Comparison of ENCODE assay signal across 1 cellular context in the genomic region with DNA sequence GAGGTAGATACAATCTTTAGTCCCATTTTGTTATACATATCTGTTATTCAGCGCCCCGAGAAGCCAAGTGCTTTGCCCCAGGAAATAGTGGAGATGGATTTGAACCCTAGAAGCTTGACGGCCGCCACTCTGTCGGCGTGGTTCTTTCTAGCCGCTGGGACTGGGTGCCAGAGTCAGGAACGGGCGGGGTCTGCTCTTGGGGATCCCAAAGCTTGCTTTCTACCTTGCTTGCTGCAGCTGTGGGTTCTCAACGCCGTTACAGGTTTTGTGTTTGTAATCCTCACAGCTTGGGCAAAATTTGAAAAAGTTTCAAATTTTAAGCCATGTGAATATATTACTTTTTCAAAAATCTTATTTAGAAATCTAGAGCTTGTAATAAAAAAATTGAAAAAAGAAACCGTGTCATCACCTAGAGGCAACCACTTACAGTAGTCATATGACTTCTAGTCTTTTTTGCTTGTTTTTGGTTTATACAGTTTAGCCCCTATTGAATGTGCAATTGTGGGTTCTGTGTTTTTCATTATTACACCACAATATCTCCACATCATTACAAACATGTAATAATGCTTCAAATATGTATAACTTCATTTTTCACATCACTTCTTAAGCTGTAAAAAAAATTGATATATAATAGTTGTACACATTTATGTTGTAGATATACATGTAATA.
TF ChIP-seq lines count a peak whose summit lies in the region.

No MANE protein-coding gene starts in this region.

TF ChIP-seq in HepG2, 621 proteins besides CTCF, POLR2A, EP300 and RAD21 (continued from another document and continues in another):
- TF ChIP-seq, protein P1, sequence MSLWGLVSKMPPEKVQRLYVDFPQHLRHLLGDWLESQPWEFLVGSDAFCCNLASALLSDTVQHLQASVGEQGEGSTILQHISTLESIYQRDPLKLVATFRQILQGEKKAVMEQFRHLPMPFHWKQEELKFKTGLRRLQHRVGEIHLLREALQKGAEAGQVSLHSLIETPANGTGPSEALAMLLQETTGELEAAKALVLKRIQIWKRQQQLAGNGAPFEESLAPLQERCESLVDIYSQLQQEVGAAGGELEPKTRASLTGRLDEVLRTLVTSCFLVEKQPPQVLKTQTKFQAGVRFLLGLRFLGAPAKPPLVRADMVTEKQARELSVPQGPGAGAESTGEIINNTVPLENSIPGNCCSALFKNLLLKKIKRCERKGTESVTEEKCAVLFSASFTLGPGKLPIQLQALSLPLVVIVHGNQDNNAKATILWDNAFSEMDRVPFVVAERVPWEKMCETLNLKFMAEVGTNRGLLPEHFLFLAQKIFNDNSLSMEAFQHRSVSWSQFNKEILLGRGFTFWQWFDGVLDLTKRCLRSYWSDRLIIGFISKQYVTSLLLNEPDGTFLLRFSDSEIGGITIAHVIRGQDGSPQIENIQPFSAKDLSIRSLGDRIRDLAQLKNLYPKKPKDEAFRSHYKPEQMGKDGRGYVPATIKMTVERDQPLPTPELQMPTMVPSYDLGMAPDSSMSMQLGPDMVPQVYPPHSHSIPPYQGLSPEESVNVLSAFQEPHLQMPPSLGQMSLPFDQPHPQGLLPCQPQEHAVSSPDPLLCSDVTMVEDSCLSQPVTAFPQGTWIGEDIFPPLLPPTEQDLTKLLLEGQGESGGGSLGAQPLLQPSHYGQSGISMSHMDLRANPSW (CRISPR knock-in tag; IDR thresholded peaks at IDR 0.05; ENCODE audit: borderline replicate concordance): 0 out of 2 replicates have a peak, but pooled peaks have one; percentile 37
- TF ChIP-seq GZF1 (CRISPR knock-in tag; IDR thresholded peaks at IDR 0.05) (peak; percentile 1; the same call in 1 of the 2 replicates), ZNF468 (CRISPR knock-in tag; IDR thresholded peaks at IDR 0.05) (no peak), ETV5 (CRISPR knock-in tag; IDR thresholded peaks at IDR 0.05; ENCODE audit: borderline replicate concordance) (no peak), ZNF317 (CRISPR knock-in tag; IDR thresholded peaks at IDR 0.05) (no peak), ZNF619 (CRISPR knock-in tag; IDR thresholded peaks at IDR 0.05) (0 out of 2 replicates have a peak, but pooled peaks have one; percentile 6), ZNF780A (CRISPR knock-in tag; IDR thresholded peaks at IDR 0.05) (no peak), ZNF224 (CRISPR knock-in tag; IDR thresholded peaks at IDR 0.05) (0 out of 2 replicates have a peak, but pooled peaks have one; percentile 35), ZNF30 (CRISPR knock-in tag; IDR thresholded peaks at IDR 0.05) (no peak), DR1 (CRISPR knock-in tag; IDR thresholded peaks at IDR 0.05) (no peak), POLR2G (IDR thresholded peaks at IDR 0.05; ENCODE audit: low read depth, low read length) (no peak), MAF1 (CRISPR knock-in tag; IDR thresholded peaks at IDR 0.05; ENCODE audit: borderline replicate concordance) (no peak), ZNF343 (CRISPR knock-in tag; IDR thresholded peaks at IDR 0.05) (no peak), DNMT3B (CRISPR knock-in tag; conservative IDR thresholded peaks at IDR 0.05) (no peak), SRY (CRISPR knock-in tag; IDR thresholded peaks at IDR 0.05) (no peak), CEBPG (CRISPR knock-in tag; IDR thresholded peaks at IDR 0.05) (no peak), SMARCE1 (IDR thresholded peaks at IDR 0.05; ENCODE audit: borderline replicate concordance) (no peak), YEATS4 (CRISPR knock-in tag; IDR thresholded peaks at IDR 0.05; ENCODE audit: borderline replicate concordance) (no peak), NCOA5 (CRISPR knock-in tag; IDR thresholded peaks at IDR 0.05) (no peak), GLI4 (CRISPR knock-in tag; IDR thresholded peaks at IDR 0.05; ENCODE audit: borderline replicate concordance) (no peak), ZNF549 (CRISPR knock-in tag; IDR thresholded peaks at IDR 0.05) (no peak), SMYD3 (CRISPR knock-in tag; IDR thresholded peaks at IDR 0.05) (no peak), ZNF232 (CRISPR knock-in tag; IDR thresholded peaks at IDR 0.05; ENCODE audit: borderline replicate concordance) (0 out of 2 replicates have a peak, but pooled peaks have one; percentile 17), ZZZ3 (CRISPR knock-in tag; IDR thresholded peaks at IDR 0.05; ENCODE audit: borderline replicate concordance) (no peak), ZSCAN31 (CRISPR knock-in tag; IDR thresholded peaks at IDR 0.05; ENCODE audit: low read depth) (no peak), KDM5A (IDR thresholded peaks at IDR 0.05; ENCODE audit: borderline replicate concordance, low read length) (0 out of 2 replicates have a peak, but pooled peaks have one; percentile 48), ZNF570 (CRISPR knock-in tag; IDR thresholded peaks at IDR 0.05; ENCODE audit: borderline replicate concordance) (no peak), MIXL1 (CRISPR knock-in tag; IDR thresholded peaks at IDR 0.05) (no peak), ZNF788 (CRISPR knock-in tag; IDR thresholded peaks at IDR 0.05; ENCODE audit: borderline replicate concordance) (no peak), NFIB (CRISPR knock-in tag; IDR thresholded peaks at IDR 0.05; ENCODE audit: borderline replicate concordance) (no peak), ZNF737 (CRISPR knock-in tag; IDR thresholded peaks at IDR 0.05; ENCODE audit: borderline replicate concordance) (no peak), TRIM24 (CRISPR knock-in tag; IDR thresholded peaks at IDR 0.05) (no peak), HDAC6 (IDR thresholded peaks at IDR 0.05; ENCODE audit: low read depth, low read length) (no peak)
- TF ChIP-seq, protein P2, sequence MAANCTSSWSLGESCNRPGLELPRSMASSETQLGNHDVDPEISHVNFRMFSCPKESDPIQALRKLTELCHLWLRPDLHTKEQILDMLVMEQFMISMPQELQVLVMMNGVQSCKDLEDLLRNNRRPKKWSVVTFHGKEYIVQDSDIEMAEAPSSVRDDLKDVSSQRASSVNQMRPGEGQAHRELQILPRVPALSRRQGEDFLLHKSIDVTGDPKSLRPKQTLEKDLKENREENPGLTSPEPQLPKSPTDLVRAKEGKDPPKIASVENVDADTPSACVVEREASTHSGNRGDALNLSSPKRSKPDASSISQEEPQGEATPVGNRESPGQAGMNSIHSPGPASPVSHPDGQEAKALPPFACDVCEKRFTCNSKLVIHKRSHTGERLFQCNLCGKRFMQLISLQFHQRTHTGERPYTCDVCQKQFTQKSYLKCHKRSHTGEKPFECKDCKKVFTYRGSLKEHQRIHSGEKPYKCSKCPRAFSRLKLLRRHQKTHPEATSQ (CRISPR knock-in tag; IDR thresholded peaks at IDR 0.05; ENCODE audit: borderline replicate concordance): no peak
- TF ChIP-seq, protein P3, sequence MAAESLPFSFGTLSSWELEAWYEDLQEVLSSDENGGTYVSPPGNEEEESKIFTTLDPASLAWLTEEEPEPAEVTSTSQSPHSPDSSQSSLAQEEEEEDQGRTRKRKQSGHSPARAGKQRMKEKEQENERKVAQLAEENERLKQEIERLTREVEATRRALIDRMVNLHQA (CRISPR knock-in tag; IDR thresholded peaks at IDR 0.05): no peak
- TF ChIP-seq, protein P4, sequence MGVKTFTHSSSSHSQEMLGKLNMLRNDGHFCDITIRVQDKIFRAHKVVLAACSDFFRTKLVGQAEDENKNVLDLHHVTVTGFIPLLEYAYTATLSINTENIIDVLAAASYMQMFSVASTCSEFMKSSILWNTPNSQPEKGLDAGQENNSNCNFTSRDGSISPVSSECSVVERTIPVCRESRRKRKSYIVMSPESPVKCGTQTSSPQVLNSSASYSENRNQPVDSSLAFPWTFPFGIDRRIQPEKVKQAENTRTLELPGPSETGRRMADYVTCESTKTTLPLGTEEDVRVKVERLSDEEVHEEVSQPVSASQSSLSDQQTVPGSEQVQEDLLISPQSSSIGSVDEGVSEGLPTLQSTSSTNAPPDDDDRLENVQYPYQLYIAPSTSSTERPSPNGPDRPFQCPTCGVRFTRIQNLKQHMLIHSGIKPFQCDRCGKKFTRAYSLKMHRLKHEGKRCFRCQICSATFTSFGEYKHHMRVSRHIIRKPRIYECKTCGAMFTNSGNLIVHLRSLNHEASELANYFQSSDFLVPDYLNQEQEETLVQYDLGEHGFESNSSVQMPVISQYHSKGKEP (CRISPR knock-in tag; IDR thresholded peaks at IDR 0.05): no peak
- TF ChIP-seq, protein P5, sequence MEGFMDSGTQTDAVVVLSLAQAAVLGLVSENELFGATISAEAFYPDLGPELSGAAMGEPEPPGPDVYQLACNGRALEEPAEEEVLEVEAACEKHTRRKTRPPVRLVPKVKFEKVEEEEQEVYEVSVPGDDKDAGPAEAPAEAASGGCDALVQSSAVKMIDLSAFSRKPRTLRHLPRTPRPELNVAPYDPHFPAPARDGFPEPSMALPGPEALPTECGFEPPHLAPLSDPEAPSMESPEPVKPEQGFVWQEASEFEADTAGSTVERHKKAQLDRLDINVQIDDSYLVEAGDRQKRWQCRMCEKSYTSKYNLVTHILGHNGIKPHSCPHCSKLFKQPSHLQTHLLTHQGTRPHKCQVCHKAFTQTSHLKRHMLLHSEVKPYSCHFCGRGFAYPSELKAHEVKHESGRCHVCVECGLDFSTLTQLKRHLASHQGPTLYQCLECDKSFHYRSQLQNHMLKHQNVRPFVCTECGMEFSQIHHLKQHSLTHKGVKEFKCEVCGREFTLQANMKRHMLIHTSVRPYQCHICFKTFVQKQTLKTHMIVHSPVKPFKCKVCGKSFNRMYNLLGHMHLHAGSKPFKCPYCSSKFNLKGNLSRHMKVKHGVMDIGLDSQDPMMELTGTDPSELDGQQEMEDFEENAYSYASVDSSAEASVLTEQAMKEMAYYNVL (CRISPR knock-in tag; IDR thresholded peaks at IDR 0.05; ENCODE audit: borderline replicate concordance): no peak
- TF ChIP-seq, protein P6, sequence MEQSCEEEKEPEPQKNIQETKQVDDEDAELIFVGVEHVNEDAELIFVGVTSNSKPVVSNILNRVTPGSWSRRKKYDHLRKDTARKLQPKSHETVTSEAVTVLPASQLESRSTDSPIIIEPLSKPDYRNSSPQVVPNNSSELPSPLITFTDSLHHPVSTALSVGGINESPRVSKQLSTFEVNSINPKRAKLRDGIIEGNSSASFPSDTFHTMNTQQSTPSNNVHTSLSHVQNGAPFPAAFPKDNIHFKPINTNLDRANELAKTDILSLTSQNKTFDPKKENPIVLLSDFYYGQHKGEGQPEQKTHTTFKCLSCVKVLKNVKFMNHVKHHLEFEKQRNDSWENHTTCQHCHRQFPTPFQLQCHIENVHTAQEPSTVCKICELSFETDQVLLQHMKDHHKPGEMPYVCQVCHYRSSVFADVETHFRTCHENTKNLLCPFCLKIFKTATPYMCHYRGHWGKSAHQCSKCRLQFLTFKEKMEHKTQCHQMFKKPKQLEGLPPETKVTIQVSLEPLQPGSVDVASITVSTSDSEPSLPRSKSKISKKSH (CRISPR knock-in tag; IDR thresholded peaks at IDR 0.05; ENCODE audit: borderline replicate concordance): no peak
- TF ChIP-seq, protein P7, sequence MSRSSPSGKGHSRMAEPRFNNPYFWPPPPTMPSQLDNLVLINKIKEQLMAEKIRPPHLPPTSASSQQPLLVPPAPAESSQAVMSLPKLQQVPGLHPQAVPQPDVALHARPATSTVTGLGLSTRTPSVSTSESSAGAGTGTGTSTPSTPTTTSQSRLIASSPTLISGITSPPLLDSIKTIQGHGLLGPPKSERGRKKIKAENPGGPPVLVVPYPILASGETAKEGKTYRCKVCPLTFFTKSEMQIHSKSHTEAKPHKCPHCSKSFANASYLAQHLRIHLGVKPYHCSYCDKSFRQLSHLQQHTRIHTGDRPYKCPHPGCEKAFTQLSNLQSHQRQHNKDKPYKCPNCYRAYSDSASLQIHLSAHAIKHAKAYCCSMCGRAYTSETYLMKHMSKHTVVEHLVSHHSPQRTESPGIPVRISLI (CRISPR knock-in tag; IDR thresholded peaks at IDR 0.05; ENCODE audit: borderline replicate concordance): no peak
- TF ChIP-seq, protein P8, sequence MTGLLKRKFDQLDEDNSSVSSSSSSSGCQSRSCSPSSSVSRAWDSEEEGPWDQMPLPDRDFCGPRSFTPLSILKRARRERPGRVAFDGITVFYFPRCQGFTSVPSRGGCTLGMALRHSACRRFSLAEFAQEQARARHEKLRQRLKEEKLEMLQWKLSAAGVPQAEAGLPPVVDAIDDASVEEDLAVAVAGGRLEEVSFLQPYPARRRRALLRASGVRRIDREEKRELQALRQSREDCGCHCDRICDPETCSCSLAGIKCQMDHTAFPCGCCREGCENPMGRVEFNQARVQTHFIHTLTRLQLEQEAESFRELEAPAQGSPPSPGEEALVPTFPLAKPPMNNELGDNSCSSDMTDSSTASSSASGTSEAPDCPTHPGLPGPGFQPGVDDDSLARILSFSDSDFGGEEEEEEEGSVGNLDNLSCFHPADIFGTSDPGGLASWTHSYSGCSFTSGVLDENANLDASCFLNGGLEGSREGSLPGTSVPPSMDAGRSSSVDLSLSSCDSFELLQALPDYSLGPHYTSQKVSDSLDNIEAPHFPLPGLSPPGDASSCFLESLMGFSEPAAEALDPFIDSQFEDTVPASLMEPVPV (CRISPR knock-in tag; IDR thresholded peaks at IDR 0.05): no peak
- TF ChIP-seq, protein P9, sequence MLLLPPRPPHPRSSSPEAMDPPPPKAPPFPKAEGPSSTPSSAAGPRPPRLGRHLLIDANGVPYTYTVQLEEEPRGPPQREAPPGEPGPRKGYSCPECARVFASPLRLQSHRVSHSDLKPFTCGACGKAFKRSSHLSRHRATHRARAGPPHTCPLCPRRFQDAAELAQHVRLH (CRISPR knock-in tag; IDR thresholded peaks at IDR 0.05; ENCODE audit: borderline replicate concordance, low read depth): no peak
- TF ChIP-seq, protein P10, sequence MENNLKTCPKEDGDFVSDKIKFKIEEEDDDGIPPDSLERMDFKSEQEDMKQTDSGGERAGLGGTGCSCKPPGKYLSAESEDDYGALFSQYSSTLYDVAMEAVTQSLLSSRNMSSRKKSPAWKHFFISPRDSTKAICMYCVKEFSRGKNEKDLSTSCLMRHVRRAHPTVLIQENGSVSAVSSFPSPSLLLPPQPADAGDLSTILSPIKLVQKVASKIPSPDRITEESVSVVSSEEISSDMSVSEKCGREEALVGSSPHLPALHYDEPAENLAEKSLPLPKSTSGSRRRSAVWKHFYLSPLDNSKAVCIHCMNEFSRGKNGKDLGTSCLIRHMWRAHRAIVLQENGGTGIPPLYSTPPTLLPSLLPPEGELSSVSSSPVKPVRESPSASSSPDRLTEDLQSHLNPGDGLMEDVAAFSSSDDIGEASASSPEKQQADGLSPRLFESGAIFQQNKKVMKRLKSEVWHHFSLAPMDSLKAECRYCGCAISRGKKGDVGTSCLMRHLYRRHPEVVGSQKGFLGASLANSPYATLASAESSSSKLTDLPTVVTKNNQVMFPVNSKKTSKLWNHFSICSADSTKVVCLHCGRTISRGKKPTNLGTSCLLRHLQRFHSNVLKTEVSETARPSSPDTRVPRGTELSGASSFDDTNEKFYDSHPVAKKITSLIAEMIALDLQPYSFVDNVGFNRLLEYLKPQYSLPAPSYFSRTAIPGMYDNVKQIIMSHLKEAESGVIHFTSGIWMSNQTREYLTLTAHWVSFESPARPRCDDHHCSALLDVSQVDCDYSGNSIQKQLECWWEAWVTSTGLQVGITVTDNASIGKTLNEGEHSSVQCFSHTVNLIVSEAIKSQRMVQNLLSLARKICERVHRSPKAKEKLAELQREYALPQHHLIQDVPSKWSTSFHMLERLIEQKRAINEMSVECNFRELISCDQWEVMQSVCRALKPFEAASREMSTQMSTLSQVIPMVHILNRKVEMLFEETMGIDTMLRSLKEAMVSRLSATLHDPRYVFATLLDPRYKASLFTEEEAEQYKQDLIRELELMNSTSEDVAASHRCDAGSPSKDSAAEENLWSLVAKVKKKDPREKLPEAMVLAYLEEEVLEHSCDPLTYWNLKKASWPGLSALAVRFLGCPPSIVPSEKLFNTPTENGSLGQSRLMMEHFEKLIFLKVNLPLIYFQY (CRISPR knock-in tag; IDR thresholded peaks at IDR 0.05; ENCODE audit: borderline replicate concordance): no peak
